ENCODE assay signal across 23 cellular contexts in genomic region chr12:131273291-131273845, GRCh38.
"Had no signal": no experiment of that assay in that cellular context is flagged by ENCODE, and none has a peak within 500 bp of the region (broad histone marks: within the 10 kb centered on the region; RNA-seq: fewer than 3 reads in every experiment).

No MANE protein-coding gene starts in this region.

- H3K4me1 ChIP-seq: esophagus muscularis mucosa, foreskin keratinocyte, gastroesophageal sphincter, heart left ventricle, left lung, lower lobe of right lung, psoas muscle, sigmoid colon, stomach, vagina had no signal

- H3K36me3 ChIP-seq: esophagus muscularis mucosa, gastroesophageal sphincter, heart left ventricle, left lung, lower lobe of right lung, sigmoid colon, stomach, thyroid gland, vagina had no signal

- DNase-seq: cerebellar nuclear complex; effector CD8-positive, alpha-beta T cell; foreskin keratinocyte; left cardiac atrium; left lung; nucleus accumbens; right cardiac atrium; sigmoid colon; stimulated activated CD4-positive, alpha-beta T cell treated with anti-CD3 and anti-CD28 coated beads, Interleukin-15, amount 100 ng/mL, for 24 hours; stimulated activated CD4-positive, alpha-beta T cell treated with anti-CD3 and anti-CD28 coated beads, Interleukin-2, amount 100 ng/mL, for 48 hours; stimulated activated naive B cell treated with anti-CD40 and anti-IgM and Interleukin-4, amounts not matched to agents 10 μg/mL and 1 μg/mL and 100 μg/mL, for 72 hours; stomach; thyroid gland; trophoblast cell had no signal

- H3K9me3 ChIP-seq: esophagus muscularis mucosa, gastroesophageal sphincter, heart left ventricle, left lung, lower lobe of right lung, psoas muscle, sigmoid colon, stomach, thyroid gland, vagina had no signal

- H3K4me3 ChIP-seq: esophagus muscularis mucosa, gastroesophageal sphincter, heart left ventricle, hepatocyte, left lung, lower lobe of right lung, psoas muscle, sigmoid colon, stomach, thyroid gland, vagina had no signal

- H3K4me3 Mint-ChIP-seq: dendritic cell treated with granulocyte-macrophage colony-stimulating factor and Interleukin-4, amounts not matched to agents 40 ng/mL and 50 ng/mL, for 4 days; nephron; stimulated activated naive B cell treated with anti-CD40 and anti-IgM and Interleukin-4, amounts not matched to agents 10 μg/mL and 1 μg/mL and 100 μg/mL, for 72 hours had no signal

- H3K4me1 Mint-ChIP-seq: stimulated activated naive B cell treated with anti-CD40 and anti-IgM and Interleukin-4, amounts not matched to agents 10 μg/mL and 1 μg/mL and 100 μg/mL, for 72 hours had no signal

- ATAC-seq: foreskin keratinocyte; gastroesophageal sphincter; heart left ventricle; left cardiac atrium; left lung; lower lobe of right lung; psoas muscle; right cardiac atrium; stimulated activated naive B cell treated with anti-CD40 and anti-IgM and Interleukin-4, amounts not matched to agents 10 μg/mL and 1 μg/mL and 100 μg/mL, for 72 hours had no signal

- H3K27me3 ChIP-seq: esophagus muscularis mucosa, foreskin keratinocyte, gastroesophageal sphincter, hepatocyte, left lung, sigmoid colon, stomach, thyroid gland, vagina had no signal

- H3K36me3 Mint-ChIP-seq: stimulated activated naive B cell treated with anti-CD40 and anti-IgM and Interleukin-4, amounts not matched to agents 10 μg/mL and 1 μg/mL and 100 μg/mL, for 72 hours had no signal

- H3K27ac ChIP-seq: esophagus muscularis mucosa, foreskin keratinocyte, gastroesophageal sphincter, heart left ventricle, hepatocyte, left lung, lower lobe of right lung, psoas muscle, sigmoid colon, stomach, thyroid gland, vagina had no signal

- H3K9me3 Mint-ChIP-seq: dendritic cell treated with granulocyte-macrophage colony-stimulating factor and Interleukin-4, amounts not matched to agents 40 ng/mL and 50 ng/mL, for 4 days; nephron; stimulated activated naive B cell treated with anti-CD40 and anti-IgM and Interleukin-4, amounts not matched to agents 10 μg/mL and 1 μg/mL and 100 μg/mL, for 72 hours had no signal

- H3K27me3 Mint-ChIP-seq: dendritic cell treated with granulocyte-macrophage colony-stimulating factor and Interleukin-4, amounts not matched to agents 40 ng/mL and 50 ng/mL, for 4 days; stimulated activated naive B cell treated with anti-CD40 and anti-IgM and Interleukin-4, amounts not matched to agents 10 μg/mL and 1 μg/mL and 100 μg/mL, for 72 hours had no signal

- H3K27ac Mint-ChIP-seq: dendritic cell treated with granulocyte-macrophage colony-stimulating factor and Interleukin-4, amounts not matched to agents 40 ng/mL and 50 ng/mL, for 4 days; nephron; stimulated activated naive B cell treated with anti-CD40 and anti-IgM and Interleukin-4, amounts not matched to agents 10 μg/mL and 1 μg/mL and 100 μg/mL, for 72 hours had no signal
